Comparison of ENCODE assay signal across 8 cellular contexts in genomic region chr6:129709909-129710721, GRCh38. TPM values are rescaled to one million over a fixed set of nuclear protein-coding genes. Genes with fewer than 3 reads are reported as not detected.
A peak's percentile ranks its signal among the peaks of the same experiment; 100 is the strongest.
DNase-seq lines count a peak whose midpoint lies in the region; ATAC-seq, FAIRE-seq and TF ChIP-seq lines count a peak whose summit lies in the region.

Gene ARHGAP18 (minus strand): TSS chr6:129710177. CDS start chr6:129710136, 41 bp downstream.

- peak; percentile 69; the same call in 1 of the 2 replicates for TF ChIP-seq POLR2A in GM12892 (IDR thresholded peaks at IDR 0.05; ENCODE audit: low read depth, low read length)

- no peak for TF ChIP-seq CTCF in MCF 10A (IDR thresholded peaks at IDR 0.05; ENCODE audit: unreplicated experiment)

- peaks cover 10% of the 10 kb centered on the region for H3K4me1 Mint-ChIP-seq in MCF 10A (ENCODE audit: insufficient read depth, unreplicated experiment)

- H3K27ac Mint-ChIP-seq in MCF 10A (ENCODE audit: low read depth, unreplicated experiment) = peak within 1 kb of the TSS; percentile 79

- intact Hi-C loops in MCF 10A (cut with micrococcal nuclease) = loop anchor here (1.0 to 5.0 kb wide), 3 partner anchors 37 to 88 kb away; no protein-coding TSS in a partner anchor

- peak; percentile 94 for FAIRE-seq in GM12892 (lab: Jason Lieb, UNC)

- POLR2A ChIA-PET in MCF 10A (lab: Yijun Ruan, JAX) = interaction anchor here (0.6 to 4.7 kb wide), 38 partner anchors 9 to 334 kb away, joined by 3 to 81 read pairs (median 7); no protein-coding TSS in a partner anchor

- peak within 1 kb of the TSS; percentile 84 for H3K4me3 Mint-ChIP-seq in MCF 10A (ENCODE audit: unreplicated experiment)

- peak; percentile 41 for DNase-seq in GM12892 (ENCODE audit: insufficient read length)
- DNase-seq in NCI-H1105 treated with DMSO at 0.1 percent for 48 hours (lab: John Stamatoyannopoulos, UW) = peak; percentile 63
- DNase-seq in UCSD-AML1 (lab: John Stamatoyannopoulos, UW; ENCODE audit: unreplicated experiment) = peak; percentile 91
- peak; percentile 96 for DNase-seq in MCF 10A (ENCODE audit: unreplicated experiment)
- DNase-seq in NCI-H1436 (lab: John Stamatoyannopoulos, UW) = no peak

- H3K4me3 ChIP-seq in iPS-18c (ENCODE audit: insufficient read depth, low read depth, low read length) = peak within 1 kb of the TSS; percentile 52
- H3K4me3 ChIP-seq in skin epidermis = peak within 1 kb of the TSS; percentile 31 to 64 (median 56)

- H3K9me3 Mint-ChIP-seq in MCF 10A (ENCODE audit: unreplicated experiment) = no peaks in the 10 kb centered on the region

- H3K36me3 Mint-ChIP-seq in MCF 10A (ENCODE audit: insufficient read depth, unreplicated experiment) = no peaks in the 10 kb centered on the region

- H3K9me3 ChIP-seq in iPS-18c (ENCODE audit: control insufficient read depth, insufficient read depth, low read length) = no peaks in the 10 kb centered on the region

- BruUV-seq in MCF 10A (replicated peaks; lab: Mats Ljungman, UMichigan) = no TSS peak

- peak; percentile 97 for ATAC-seq in HG02588 (IDR thresholded peaks at IDR 0.05; ENCODE audit: unreplicated experiment)

- peak within 1 kb of the TSS in 20 of 21 experiments; percentile 49 to 94 (median 82) for H3K27ac ChIP-seq in skin epidermis

- CTCF ChIA-PET in MCF 10A (lab: Yijun Ruan, JAX) = interaction anchor here (0.6 to 2.4 kb wide), 8 partner anchors 19 to 310 kb away, joined by 3 to 13 read pairs (median 4); no protein-coding TSS in a partner anchor

- H3K27me3 Mint-ChIP-seq in MCF 10A (ENCODE audit: insufficient read depth, unreplicated experiment) = no peaks in the 10 kb centered on the region

RNA-seq across cellular contexts. Expression of gene ARHGAP18, which starts in this region (rescaled TPM):
- 17.3 TPM for polyA plus RNA-seq in GM12892 (2012; ENCODE audit: missing spikeins)
- total RNA-seq in MCF 10A (2022) = 14.6 and 22.9 TPM in 2 replicates
